1 cellular context compared by ENCODE assay signal in the genomic region with DNA sequence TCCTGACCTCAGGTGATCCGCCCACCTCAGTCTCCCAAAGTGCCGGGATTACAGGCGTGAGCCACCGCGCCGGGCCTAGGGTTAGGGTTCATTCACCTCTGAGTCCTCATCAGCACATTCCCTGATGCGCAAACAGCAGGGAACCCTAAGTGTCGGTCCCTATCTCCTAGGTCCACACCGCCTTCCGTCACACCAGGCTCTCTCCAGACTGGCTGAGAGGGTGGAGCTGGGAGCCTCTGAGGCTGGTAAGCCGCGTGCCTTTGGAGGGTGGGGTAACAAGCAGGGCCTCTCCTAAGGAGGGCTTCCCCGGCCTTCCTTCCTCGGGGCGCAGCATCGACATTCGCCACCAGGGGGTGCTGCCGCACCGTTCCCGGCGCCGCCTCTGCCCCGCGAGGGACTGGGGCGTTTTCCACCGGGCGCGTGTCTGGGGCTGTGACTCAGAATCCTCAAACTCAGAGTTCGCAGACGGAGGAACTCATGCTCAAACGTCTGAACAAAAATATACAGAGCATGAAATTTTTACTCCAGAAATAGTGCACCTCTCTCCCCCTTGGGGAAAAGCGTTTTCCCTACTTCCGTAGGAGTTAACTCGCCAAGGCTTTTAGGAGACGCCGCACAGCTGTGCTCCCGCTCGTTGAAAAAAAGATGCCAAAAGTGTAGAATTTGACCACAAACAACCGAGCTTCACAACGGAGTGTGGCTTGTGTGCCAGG.
TF ChIP-seq lines count a peak whose summit lies in the region.

No MANE protein-coding gene starts in this region.

TF ChIP-seq in HEK293, 187 proteins besides CTCF, POLR2A, EP300 and RAD21 (continued from another document):
- TF ChIP-seq, protein P1, sequence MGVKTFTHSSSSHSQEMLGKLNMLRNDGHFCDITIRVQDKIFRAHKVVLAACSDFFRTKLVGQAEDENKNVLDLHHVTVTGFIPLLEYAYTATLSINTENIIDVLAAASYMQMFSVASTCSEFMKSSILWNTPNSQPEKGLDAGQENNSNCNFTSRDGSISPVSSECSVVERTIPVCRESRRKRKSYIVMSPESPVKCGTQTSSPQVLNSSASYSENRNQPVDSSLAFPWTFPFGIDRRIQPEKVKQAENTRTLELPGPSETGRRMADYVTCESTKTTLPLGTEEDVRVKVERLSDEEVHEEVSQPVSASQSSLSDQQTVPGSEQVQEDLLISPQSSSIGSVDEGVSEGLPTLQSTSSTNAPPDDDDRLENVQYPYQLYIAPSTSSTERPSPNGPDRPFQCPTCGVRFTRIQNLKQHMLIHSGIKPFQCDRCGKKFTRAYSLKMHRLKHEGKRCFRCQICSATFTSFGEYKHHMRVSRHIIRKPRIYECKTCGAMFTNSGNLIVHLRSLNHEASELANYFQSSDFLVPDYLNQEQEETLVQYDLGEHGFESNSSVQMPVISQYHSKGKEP (tag by site-specific recombination; IDR thresholded peaks at IDR 0.05): no peak
- TF ChIP-seq, protein P2, sequence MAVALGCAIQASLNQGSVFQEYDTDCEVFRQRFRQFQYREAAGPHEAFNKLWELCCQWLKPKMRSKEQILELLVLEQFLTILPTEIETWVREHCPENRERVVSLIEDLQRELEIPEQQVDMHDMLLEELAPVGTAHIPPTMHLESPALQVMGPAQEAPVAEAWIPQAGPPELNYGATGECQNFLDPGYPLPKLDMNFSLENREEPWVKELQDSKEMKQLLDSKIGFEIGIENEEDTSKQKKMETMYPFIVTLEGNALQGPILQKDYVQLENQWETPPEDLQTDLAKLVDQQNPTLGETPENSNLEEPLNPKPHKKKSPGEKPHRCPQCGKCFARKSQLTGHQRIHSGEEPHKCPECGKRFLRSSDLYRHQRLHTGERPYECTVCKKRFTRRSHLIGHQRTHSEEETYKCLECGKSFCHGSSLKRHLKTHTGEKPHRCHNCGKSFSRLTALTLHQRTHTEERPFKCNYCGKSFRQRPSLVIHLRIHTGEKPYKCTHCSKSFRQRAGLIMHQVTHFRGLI (tag by site-specific recombination; IDR thresholded peaks at IDR 0.05): peak; percentile 19; the same call in 1 of the 2 replicates
- TF ChIP-seq BCL11A (tag by site-specific recombination; IDR thresholded peaks at IDR 0.05; ENCODE audit: low read depth): no peak
- TF ChIP-seq ZNF521 (tag by site-specific recombination; IDR thresholded peaks at IDR 0.05): no peak
- TF ChIP-seq ZNF366 (tag by site-specific recombination; conservative IDR thresholded peaks at IDR 0.05): no peak
- peak; percentile 85 for TF ChIP-seq ZNF654 (tag by site-specific recombination; IDR thresholded peaks at IDR 0.05; ENCODE audit: low read depth)
- no peak for TF ChIP-seq ZNF777 (tag by site-specific recombination; IDR thresholded peaks at IDR 0.05; ENCODE audit: borderline replicate concordance)
- peak; percentile 49; the same call in 1 of the 2 replicates for TF ChIP-seq KLF7 (tag by site-specific recombination; IDR thresholded peaks at IDR 0.05; ENCODE audit: borderline replicate concordance)
- TF ChIP-seq ZNF747 (tag by site-specific recombination; IDR thresholded peaks at IDR 0.05): no peak
- TF ChIP-seq GLIS2 (tag by site-specific recombination; IDR thresholded peaks at IDR 0.05): no peak
- TF ChIP-seq, protein P3, sequence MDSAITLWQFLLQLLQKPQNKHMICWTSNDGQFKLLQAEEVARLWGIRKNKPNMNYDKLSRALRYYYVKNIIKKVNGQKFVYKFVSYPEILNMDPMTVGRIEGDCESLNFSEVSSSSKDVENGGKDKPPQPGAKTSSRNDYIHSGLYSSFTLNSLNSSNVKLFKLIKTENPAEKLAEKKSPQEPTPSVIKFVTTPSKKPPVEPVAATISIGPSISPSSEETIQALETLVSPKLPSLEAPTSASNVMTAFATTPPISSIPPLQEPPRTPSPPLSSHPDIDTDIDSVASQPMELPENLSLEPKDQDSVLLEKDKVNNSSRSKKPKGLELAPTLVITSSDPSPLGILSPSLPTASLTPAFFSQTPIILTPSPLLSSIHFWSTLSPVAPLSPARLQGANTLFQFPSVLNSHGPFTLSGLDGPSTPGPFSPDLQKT (IDR thresholded peaks at IDR 0.05; ENCODE audit: borderline replicate concordance, low read depth, low read length): no peak
- TF ChIP-seq, protein P4, sequence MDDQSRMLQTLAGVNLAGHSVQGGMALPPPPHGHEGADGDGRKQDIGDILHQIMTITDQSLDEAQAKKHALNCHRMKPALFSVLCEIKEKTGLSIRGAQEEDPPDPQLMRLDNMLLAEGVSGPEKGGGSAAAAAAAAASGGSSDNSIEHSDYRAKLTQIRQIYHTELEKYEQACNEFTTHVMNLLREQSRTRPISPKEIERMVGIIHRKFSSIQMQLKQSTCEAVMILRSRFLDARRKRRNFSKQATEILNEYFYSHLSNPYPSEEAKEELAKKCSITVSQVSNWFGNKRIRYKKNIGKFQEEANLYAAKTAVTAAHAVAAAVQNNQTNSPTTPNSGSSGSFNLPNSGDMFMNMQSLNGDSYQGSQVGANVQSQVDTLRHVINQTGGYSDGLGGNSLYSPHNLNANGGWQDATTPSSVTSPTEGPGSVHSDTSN (CRISPR knock-in tag; IDR thresholded peaks at IDR 0.05): 0 out of 2 replicates have a peak, but pooled peaks have one; percentile 39
- TF ChIP-seq GLIS1 (tag by site-specific recombination; IDR thresholded peaks at IDR 0.05): 0 out of 2 replicates have a peak, but pooled peaks have one; percentile 19
- 0 out of 2 replicates have a peak, but pooled peaks have one; percentile 21 for TF ChIP-seq ZSCAN30 (tag by site-specific recombination; IDR thresholded peaks at IDR 0.05)
- TF ChIP-seq ZNF302 (tag by site-specific recombination; IDR thresholded peaks at IDR 0.05; ENCODE audit: low read depth): no peak
